In the genomic region with DNA sequence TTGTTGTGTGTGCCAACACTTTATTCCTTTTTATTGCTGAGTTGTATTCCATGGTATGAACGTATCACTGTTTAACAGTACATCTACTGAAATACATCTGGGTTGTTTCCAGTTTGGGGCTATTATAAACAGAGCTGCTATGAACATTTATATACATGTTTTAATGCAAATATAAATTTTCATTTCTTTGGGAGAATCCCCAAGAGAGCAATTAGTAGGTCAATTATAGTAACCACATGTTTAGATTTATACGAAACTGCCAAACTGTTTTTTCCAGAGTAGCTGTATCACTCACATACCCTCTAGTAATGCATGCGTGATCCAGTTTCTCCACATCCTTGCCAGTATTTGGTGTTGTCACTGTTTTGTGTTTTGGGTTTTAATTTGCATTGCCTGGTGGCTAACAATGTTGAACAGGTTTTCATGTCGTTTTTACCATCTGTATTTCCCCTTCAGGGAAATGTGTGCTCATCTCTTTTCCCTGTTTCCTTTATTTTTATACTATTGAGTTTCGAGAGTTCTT, we compare ENCODE assay signal across 1 cellular context.
A peak's percentile ranks its signal among the peaks of the same experiment; 100 is the strongest.
TF ChIP-seq lines count a peak whose summit lies in the region.

No MANE protein-coding gene starts in this region.

TF ChIP-seq in GM12878, 131 proteins besides CTCF, POLR2A, EP300 and RAD21 (continued from another document):
- no peak for TF ChIP-seq PRDM15 (CRISPR knock-in tag; IDR thresholded peaks at IDR 0.05)
- no peak for TF ChIP-seq KAT2A (conservative IDR thresholded peaks at IDR 0.05; ENCODE audit: control insufficient read depth, low read depth, low read length)
- TF ChIP-seq IKZF2 (IDR thresholded peaks at IDR 0.05) = peak in 1 of 2 experiments; percentile 16; a peak in 1 of 4 replicates
- peak; percentile 24; the same call in 1 of the 2 replicates for TF ChIP-seq MTA2 (IDR thresholded peaks at IDR 0.05; ENCODE audit: low read depth)
- TF ChIP-seq BRCA1 (IDR thresholded peaks at IDR 0.05; ENCODE audit: low read depth, low read length) = no peak
- peak; percentile 58 for TF ChIP-seq MEF2B (IDR thresholded peaks at IDR 0.05; ENCODE audit: partially characterized antibody, poor library complexity, severe bottlenecking)
- TF ChIP-seq NFXL1 (IDR thresholded peaks at IDR 0.05; ENCODE audit: borderline replicate concordance) = no peak
- no peak for TF ChIP-seq RB1 (IDR thresholded peaks at IDR 0.05; ENCODE audit: borderline replicate concordance)
- no peak for TF ChIP-seq TCF12 (IDR thresholded peaks at IDR 0.05; ENCODE audit: low read depth, low read length)
- TF ChIP-seq NR2F1 (conservative IDR thresholded peaks at IDR 0.05) = no peak
- TF ChIP-seq ASH2L (IDR thresholded peaks at IDR 0.05; ENCODE audit: borderline replicate concordance, low read depth) = no peak
- no peak for TF ChIP-seq MYC (IDR thresholded peaks at IDR 0.05; ENCODE audit: insufficient read depth, insufficient read length, insufficient replicate concordance, low read length, severe bottlenecking)
- TF ChIP-seq ZNF24 (IDR thresholded peaks at IDR 0.05) = no peak
- peak; percentile 23; the same call in 1 of the 2 replicates for TF ChIP-seq RUNX3 (IDR thresholded peaks at IDR 0.05; ENCODE audit: low read length)
- TF ChIP-seq EED (IDR thresholded peaks at IDR 0.05; ENCODE audit: low read depth) = no peak
TF ChIP-seq in GM12878: peak in this region for 4.
